1 cellular context compared by ENCODE assay signal in the genomic region with DNA sequence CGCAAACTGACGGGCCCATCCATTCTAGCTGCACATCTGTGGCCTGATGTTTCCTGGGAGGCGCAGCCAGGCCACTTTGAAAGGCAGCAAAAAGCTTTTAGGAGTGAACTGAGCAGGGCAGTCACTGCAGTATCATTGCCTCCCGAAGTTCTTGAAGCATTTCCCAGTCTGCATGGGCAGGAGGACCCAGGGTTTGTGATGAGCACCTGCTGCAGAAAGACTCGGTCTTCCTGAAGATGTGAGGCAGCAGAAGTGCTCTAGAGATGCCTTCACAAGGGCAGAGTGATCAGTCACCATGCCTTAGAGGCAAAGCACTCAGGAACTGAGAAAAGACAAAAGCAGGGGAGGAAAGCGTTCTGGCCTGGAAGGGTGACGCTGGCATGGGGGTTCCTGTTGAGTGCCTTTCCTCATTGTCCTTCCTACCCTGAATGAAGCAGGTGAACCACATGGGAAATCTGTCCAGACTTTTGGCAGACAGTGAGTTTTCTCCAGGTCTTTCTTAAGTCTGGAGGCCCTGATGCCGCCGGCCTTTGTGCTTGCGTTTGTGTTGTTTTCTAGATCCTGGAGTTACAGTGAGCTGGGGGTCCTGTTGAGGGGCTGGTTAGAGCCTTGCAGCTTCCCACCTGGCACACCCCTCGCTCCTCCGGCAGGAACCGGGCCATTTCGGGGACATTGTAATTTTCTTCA.
TF ChIP-seq lines count a peak whose summit lies in the region.

No MANE protein-coding gene starts in this region.

TF ChIP-seq in WTC11, 78 proteins besides CTCF, POLR2A, EP300 and RAD21 (continued from another document):
- TF ChIP-seq, protein P1, sequence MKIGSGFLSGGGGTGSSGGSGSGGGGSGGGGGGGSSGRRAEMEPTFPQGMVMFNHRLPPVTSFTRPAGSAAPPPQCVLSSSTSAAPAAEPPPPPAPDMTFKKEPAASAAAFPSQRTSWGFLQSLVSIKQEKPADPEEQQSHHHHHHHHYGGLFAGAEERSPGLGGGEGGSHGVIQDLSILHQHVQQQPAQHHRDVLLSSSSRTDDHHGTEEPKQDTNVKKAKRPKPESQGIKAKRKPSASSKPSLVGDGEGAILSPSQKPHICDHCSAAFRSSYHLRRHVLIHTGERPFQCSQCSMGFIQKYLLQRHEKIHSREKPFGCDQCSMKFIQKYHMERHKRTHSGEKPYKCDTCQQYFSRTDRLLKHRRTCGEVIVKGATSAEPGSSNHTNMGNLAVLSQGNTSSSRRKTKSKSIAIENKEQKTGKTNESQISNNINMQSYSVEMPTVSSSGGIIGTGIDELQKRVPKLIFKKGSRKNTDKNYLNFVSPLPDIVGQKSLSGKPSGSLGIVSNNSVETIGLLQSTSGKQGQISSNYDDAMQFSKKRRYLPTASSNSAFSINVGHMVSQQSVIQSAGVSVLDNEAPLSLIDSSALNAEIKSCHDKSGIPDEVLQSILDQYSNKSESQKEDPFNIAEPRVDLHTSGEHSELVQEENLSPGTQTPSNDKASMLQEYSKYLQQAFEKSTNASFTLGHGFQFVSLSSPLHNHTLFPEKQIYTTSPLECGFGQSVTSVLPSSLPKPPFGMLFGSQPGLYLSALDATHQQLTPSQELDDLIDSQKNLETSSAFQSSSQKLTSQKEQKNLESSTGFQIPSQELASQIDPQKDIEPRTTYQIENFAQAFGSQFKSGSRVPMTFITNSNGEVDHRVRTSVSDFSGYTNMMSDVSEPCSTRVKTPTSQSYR (CRISPR knock-in tag; IDR thresholded peaks at IDR 0.05): no peak
- no peak for TF ChIP-seq SMAD3 (CRISPR knock-in tag; IDR thresholded peaks at IDR 0.05; ENCODE audit: borderline replicate concordance)
- TF ChIP-seq, protein P2, sequence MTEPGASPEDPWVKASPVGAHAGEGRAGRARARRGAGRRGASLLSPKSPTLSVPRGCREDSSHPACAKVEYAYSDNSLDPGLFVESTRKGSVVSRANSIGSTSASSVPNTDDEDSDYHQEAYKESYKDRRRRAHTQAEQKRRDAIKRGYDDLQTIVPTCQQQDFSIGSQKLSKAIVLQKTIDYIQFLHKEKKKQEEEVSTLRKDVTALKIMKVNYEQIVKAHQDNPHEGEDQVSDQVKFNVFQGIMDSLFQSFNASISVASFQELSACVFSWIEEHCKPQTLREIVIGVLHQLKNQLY (CRISPR knock-in tag; IDR thresholded peaks at IDR 0.05): no peak
- TF ChIP-seq HMGA2 (CRISPR knock-in tag; IDR thresholded peaks at IDR 0.05): no peak
- TF ChIP-seq, protein P3, sequence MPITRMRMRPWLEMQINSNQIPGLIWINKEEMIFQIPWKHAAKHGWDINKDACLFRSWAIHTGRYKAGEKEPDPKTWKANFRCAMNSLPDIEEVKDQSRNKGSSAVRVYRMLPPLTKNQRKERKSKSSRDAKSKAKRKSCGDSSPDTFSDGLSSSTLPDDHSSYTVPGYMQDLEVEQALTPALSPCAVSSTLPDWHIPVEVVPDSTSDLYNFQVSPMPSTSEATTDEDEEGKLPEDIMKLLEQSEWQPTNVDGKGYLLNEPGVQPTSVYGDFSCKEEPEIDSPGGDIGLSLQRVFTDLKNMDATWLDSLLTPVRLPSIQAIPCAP (CRISPR knock-in tag; IDR thresholded peaks at IDR 0.05): no peak
- TF ChIP-seq MYBL2 (CRISPR knock-in tag; IDR thresholded peaks at IDR 0.05): no peak
- TF ChIP-seq, protein P4, sequence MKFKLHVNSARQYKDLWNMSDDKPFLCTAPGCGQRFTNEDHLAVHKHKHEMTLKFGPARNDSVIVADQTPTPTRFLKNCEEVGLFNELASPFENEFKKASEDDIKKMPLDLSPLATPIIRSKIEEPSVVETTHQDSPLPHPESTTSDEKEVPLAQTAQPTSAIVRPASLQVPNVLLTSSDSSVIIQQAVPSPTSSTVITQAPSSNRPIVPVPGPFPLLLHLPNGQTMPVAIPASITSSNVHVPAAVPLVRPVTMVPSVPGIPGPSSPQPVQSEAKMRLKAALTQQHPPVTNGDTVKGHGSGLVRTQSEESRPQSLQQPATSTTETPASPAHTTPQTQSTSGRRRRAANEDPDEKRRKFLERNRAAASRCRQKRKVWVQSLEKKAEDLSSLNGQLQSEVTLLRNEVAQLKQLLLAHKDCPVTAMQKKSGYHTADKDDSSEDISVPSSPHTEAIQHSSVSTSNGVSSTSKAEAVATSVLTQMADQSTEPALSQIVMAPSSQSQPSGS (CRISPR knock-in tag; IDR thresholded peaks at IDR 0.05; ENCODE audit: borderline replicate concordance, low read depth): no peak
- TF ChIP-seq CBFB (CRISPR knock-in tag; IDR thresholded peaks at IDR 0.05; ENCODE audit: low read depth): no peak
- TF ChIP-seq RORB (CRISPR knock-in tag; IDR thresholded peaks at IDR 0.05): no peak
- TF ChIP-seq, protein P5, sequence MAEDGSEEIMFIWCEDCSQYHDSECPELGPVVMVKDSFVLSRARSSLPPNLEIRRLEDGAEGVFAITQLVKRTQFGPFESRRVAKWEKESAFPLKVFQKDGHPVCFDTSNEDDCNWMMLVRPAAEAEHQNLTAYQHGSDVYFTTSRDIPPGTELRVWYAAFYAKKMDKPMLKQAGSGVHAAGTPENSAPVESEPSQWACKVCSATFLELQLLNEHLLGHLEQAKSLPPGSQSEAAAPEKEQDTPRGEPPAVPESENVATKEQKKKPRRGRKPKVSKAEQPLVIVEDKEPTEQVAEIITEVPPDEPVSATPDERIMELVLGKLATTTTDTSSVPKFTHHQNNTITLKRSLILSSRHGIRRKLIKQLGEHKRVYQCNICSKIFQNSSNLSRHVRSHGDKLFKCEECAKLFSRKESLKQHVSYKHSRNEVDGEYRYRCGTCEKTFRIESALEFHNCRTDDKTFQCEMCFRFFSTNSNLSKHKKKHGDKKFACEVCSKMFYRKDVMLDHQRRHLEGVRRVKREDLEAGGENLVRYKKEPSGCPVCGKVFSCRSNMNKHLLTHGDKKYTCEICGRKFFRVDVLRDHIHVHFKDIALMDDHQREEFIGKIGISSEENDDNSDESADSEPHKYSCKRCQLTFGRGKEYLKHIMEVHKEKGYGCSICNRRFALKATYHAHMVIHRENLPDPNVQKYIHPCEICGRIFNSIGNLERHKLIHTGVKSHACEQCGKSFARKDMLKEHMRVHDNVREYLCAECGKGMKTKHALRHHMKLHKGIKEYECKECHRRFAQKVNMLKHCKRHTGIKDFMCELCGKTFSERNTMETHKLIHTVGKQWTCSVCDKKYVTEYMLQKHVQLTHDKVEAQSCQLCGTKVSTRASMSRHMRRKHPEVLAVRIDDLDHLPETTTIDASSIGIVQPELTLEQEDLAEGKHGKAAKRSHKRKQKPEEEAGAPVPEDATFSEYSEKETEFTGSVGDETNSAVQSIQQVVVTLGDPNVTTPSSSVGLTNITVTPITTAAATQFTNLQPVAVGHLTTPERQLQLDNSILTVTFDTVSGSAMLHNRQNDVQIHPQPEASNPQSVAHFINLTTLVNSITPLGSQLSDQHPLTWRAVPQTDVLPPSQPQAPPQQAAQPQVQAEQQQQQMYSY (CRISPR knock-in tag; IDR thresholded peaks at IDR 0.05): no peak
- TF ChIP-seq FOXK1 (CRISPR knock-in tag; IDR thresholded peaks at IDR 0.05): no peak
- TF ChIP-seq, protein P6, sequence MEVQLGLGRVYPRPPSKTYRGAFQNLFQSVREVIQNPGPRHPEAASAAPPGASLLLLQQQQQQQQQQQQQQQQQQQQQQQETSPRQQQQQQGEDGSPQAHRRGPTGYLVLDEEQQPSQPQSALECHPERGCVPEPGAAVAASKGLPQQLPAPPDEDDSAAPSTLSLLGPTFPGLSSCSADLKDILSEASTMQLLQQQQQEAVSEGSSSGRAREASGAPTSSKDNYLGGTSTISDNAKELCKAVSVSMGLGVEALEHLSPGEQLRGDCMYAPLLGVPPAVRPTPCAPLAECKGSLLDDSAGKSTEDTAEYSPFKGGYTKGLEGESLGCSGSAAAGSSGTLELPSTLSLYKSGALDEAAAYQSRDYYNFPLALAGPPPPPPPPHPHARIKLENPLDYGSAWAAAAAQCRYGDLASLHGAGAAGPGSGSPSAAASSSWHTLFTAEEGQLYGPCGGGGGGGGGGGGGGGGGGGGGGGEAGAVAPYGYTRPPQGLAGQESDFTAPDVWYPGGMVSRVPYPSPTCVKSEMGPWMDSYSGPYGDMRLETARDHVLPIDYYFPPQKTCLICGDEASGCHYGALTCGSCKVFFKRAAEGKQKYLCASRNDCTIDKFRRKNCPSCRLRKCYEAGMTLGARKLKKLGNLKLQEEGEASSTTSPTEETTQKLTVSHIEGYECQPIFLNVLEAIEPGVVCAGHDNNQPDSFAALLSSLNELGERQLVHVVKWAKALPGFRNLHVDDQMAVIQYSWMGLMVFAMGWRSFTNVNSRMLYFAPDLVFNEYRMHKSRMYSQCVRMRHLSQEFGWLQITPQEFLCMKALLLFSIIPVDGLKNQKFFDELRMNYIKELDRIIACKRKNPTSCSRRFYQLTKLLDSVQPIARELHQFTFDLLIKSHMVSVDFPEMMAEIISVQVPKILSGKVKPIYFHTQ (CRISPR knock-in tag; IDR thresholded peaks at IDR 0.05): no peak
